In genomic region chr3:114550155-114550554, GRCh38 we compare ENCODE assay signal across 2 cellular contexts.
TF ChIP-seq lines count a peak whose summit lies in the region.

No MANE protein-coding gene starts in this region.

TF ChIP-seq in A549, 52 proteins besides CTCF, POLR2A, EP300 and RAD21 (continued from another document):
- TF ChIP-seq REST (IDR thresholded peaks at IDR 0.05) (no peak), SREBF2 (IDR thresholded peaks at IDR 0.05) (no peak), FOSL2 (IDR thresholded peaks at IDR 0.05) (no peak), FOSL2 (CRISPR knock-in tag; IDR thresholded peaks at IDR 0.05) (peak; percentile 22; the same call in 1 of the 2 replicates), ZC3H11A (IDR thresholded peaks at IDR 0.05) (no peak), CEBPB (IDR thresholded peaks at IDR 0.05) (peak in 1 of 2 experiments; percentile 66; a peak in 2 of 4 replicates)

TF ChIP-seq in HCT116, 20 proteins besides CTCF, POLR2A, EP300 and RAD21 (continued from another document):
- TF ChIP-seq SP1 (IDR thresholded peaks at IDR 0.05; ENCODE audit: low read depth) (no peak), TCF7L2 (IDR thresholded peaks at IDR 0.05; ENCODE audit: borderline replicate concordance, extremely low read depth, insufficient read depth, insufficient read length) (no peak), CEBPB (IDR thresholded peaks at IDR 0.05; ENCODE audit: low read depth) (0 out of 2 replicates have a peak, but pooled peaks have one; percentile 33)
